ENCODE assay signal across 29 cellular contexts in genomic region chr1:93483606-93484005, GRCh38.
"Had no signal": no experiment of that assay in that cellular context is flagged by ENCODE, and none has a peak within 500 bp of the region (broad histone marks: within the 10 kb centered on the region; RNA-seq: fewer than 3 reads in every experiment).

No MANE protein-coding gene starts in this region.

- ATAC-seq: activated naive CD4-positive, alpha-beta T cell treated with anti-CD3 and anti-CD28 coated beads, Interleukin-2, amount 50 U/mL, for 72 hours; effector memory CD8-positive, alpha-beta T cell; gastroesophageal sphincter; WTC11 had no signal

- H3K27me3 ChIP-seq: ascending aorta, esophagus squamous epithelium, gastroesophageal sphincter had no signal

- DNase-seq: activated CD4-positive, alpha-beta memory T cell treated with anti-CD3 and anti-CD28 coated beads, Interleukin-2, amount 10 ng/mL, durations not matched to agents 7 days and 5 days; activated CD4-positive, alpha-beta T cell treated with anti-CD3 and anti-CD28 coated beads for 1 hour; activated CD4-positive, alpha-beta T cell treated with anti-CD3 and anti-CD28 coated beads for 4 hours; activated CD4-positive, alpha-beta T cell treated with anti-CD3 and anti-CD28 coated beads, Interleukin-2, amount 10 ng/mL, durations not matched to agents 7 days and 5 days; activated CD4-positive, alpha-beta T cell treated with anti-CD3 and anti-CD28 coated beads, Interleukin-2, amount 50 U/mL, for 4 hours; activated CD8-positive, alpha-beta memory T cell treated with anti-CD3 and anti-CD28 coated beads, Interleukin-2, amount 50 U/mL, for 48 hours; activated gamma-delta T cell; activated naive CD4-positive, alpha-beta T cell; activated naive CD4-positive, alpha-beta T cell treated with anti-CD3 and anti-CD28 coated beads, Interleukin-2, amount 10 ng/mL, durations not matched to agents 7 days and 5 days; activated naive CD8-positive, alpha-beta T cell treated with anti-CD3 and anti-CD28 coated beads, Interleukin-2, amount 10 ng/mL, durations not matched to agents 7 days and 5 days; activated T-cell treated with anti-CD3 and anti-CD28 coated beads for 4 hours; activated T-cell treated with anti-CD3 and anti-CD28 coated beads, Interleukin-2, amount 50 U/mL, for 24 hours; activated T-cell treated with anti-CD3 and anti-CD28 coated beads, Interleukin-2, amount 50 U/mL, for 72 hours; cortex of kidney; dermis blood vessel endothelial cell; effector CD4-positive, alpha-beta T cell; effector memory CD8-positive, alpha-beta T cell; esophagus squamous epithelium; foreskin melanocyte; head of caudate nucleus; T-helper 2 cell had no signal

- H3K4me3 ChIP-seq: ascending aorta, esophagus squamous epithelium, gastroesophageal sphincter had no signal

- H3K27ac ChIP-seq: ascending aorta, epithelial cell of prostate, esophagus squamous epithelium, gastroesophageal sphincter, VCaP had no signal

- H3K4me1 ChIP-seq: ascending aorta, esophagus squamous epithelium, gastroesophageal sphincter had no signal

- H3K36me3 ChIP-seq: ascending aorta, esophagus squamous epithelium, gastroesophageal sphincter had no signal

- FAIRE-seq: bronchial epithelial cell, endothelial cell of umbilical vein had no signal
